Comparison of ENCODE assay signal across 8 cellular contexts in genomic region chr6:30357678-30358339, GRCh38. TPM values are rescaled to one million over a fixed set of nuclear protein-coding genes. Genes with fewer than 3 reads are reported as not detected.
A peak's percentile ranks its signal among the peaks of the same experiment; 100 is the strongest.
DNase-seq lines count a peak whose midpoint lies in the region; ATAC-seq and TF ChIP-seq lines count a peak whose summit lies in the region.

No MANE protein-coding gene starts in this region.

- H3K27ac Mint-ChIP-seq in stimulated activated naive B cell treated with anti-CD40 and anti-IgM and Interleukin-4, amounts not matched to agents 10 μg/mL and 1 μg/mL and 100 μg/mL, for 72 hours: no peak overlapping the region

- intact Hi-C loops in mucosa of descending colon (cut with DNase I, micrococcal nuclease): no loop called here

- H3K4me3 ChIP-seq in mucosa of descending colon: no peak overlapping the region

- peak; percentile 67 for ATAC-seq in mucosa of descending colon
- ATAC-seq in stimulated activated naive B cell treated with anti-CD40 and anti-IgM and Interleukin-4, amounts not matched to agents 10 μg/mL and 1 μg/mL and 100 μg/mL, for 72 hours (replicated peaks): peak; percentile 92 to 93
- no peak for ATAC-seq in HG02884 (IDR thresholded peaks at IDR 0.05; ENCODE audit: unreplicated experiment)

- H3K4me1 Mint-ChIP-seq in stimulated activated naive B cell treated with anti-CD40 and anti-IgM and Interleukin-4, amounts not matched to agents 10 μg/mL and 1 μg/mL and 100 μg/mL, for 72 hours: peaks cover 6 to 13% of the 10 kb centered on the region in 2 donors

- H3K27ac ChIP-seq in epithelial cell of prostate: no peak overlapping the region

- H3K9me3 Mint-ChIP-seq in stimulated activated naive B cell treated with anti-CD40 and anti-IgM and Interleukin-4, amounts not matched to agents 10 μg/mL and 1 μg/mL and 100 μg/mL, for 72 hours: peaks cover 3 to 4% of the 10 kb centered on the region in 2 donors

- H3K9me3 ChIP-seq in mucosa of descending colon: no peaks in the 10 kb centered on the region

- peaks cover 3% of the 10 kb centered on the region for H3K4me1 ChIP-seq in mucosa of descending colon (ENCODE audit: low read depth)

- H3K36me3 ChIP-seq in mucosa of descending colon (ENCODE audit: low read depth): no peaks in the 10 kb centered on the region

- peak; percentile 64 for TF ChIP-seq CTCF in mucosa of descending colon (IDR thresholded peaks at IDR 0.05)

- DNase-seq in Ammon's horn (ENCODE audit: low spot score): peak; percentile 80
- DNase-seq in HCEC 1CT: peak; percentile 63
- peak; percentile 1 for DNase-seq in NCI-H774 (lab: John Stamatoyannopoulos, UW)
- DNase-seq in activated CD8-positive, alpha-beta memory T cell treated with anti-CD3 and anti-CD28 coated beads, Interleukin-2, amount 50 U/mL, for 4 hours: peak; percentile 50
- DNase-seq in epithelial cell of prostate (ENCODE audit: low read depth, low spot score): peak; percentile 10
- DNase-seq in mucosa of descending colon: peak in 1 of 3 donors; percentile 54
- peak; percentile 37 for DNase-seq in stimulated activated naive B cell treated with anti-CD40 and anti-IgM and Interleukin-4, amounts not matched to agents 10 μg/mL and 1 μg/mL and 100 μg/mL, for 72 hours

- peaks cover 0 to 2% of the 10 kb centered on the region in 2 donors for H3K36me3 Mint-ChIP-seq in stimulated activated naive B cell treated with anti-CD40 and anti-IgM and Interleukin-4, amounts not matched to agents 10 μg/mL and 1 μg/mL and 100 μg/mL, for 72 hours

- H3K27me3 Mint-ChIP-seq in stimulated activated naive B cell treated with anti-CD40 and anti-IgM and Interleukin-4, amounts not matched to agents 10 μg/mL and 1 μg/mL and 100 μg/mL, for 72 hours: peaks cover 43 to 73% of the 10 kb centered on the region in 2 donors

- peak overlapping the region; percentile 85 to 89 for H3K4me3 Mint-ChIP-seq in stimulated activated naive B cell treated with anti-CD40 and anti-IgM and Interleukin-4, amounts not matched to agents 10 μg/mL and 1 μg/mL and 100 μg/mL, for 72 hours

RNA-seq across cellular contexts. Expression of gene RPP21, which starts 12.9 kb away (rescaled TPM):
- 10 to 100 TPM; 34.9 to 66.8 (median 35.1) TPM for total RNA-seq in mucosa of descending colon

RNA-seq across cellular contexts. Expression of gene TRIM39, which starts 31.1 kb away (rescaled TPM):
- total RNA-seq in mucosa of descending colon: 10 to 100 TPM in 2 of 3 donors, 1 to 10 TPM in 1; 9.5 to 16.2 (median 10.4) TPM
